ENCODE assay signal across 21 cellular contexts in the genomic region with DNA sequence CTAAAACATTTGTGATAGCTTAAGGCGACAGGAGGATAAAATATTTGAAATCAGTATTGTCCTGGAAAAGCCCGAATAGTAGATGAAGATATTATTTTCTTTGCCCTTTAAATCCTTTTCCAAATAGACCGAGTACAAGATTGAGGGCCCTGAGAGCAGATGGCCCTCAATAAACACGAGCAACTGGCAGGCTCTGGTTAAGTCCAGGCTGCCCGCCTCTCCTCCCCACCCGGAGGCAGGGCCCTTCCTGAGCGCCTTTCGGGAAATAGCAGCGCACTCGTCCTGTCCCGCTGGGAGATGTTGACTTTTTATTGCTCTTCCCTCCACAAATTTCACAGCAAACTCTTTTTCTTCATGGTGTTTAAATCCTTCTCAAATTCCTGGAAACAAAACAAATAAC. TPM values are rescaled to one million over a fixed set of nuclear protein-coding genes. Genes with fewer than 3 reads are reported as not detected.
DNase-seq lines count a peak whose midpoint lies in the region; ATAC-seq and TF ChIP-seq lines count a peak whose summit lies in the region.
"Had no signal": no experiment of that assay in that cellular context is flagged by ENCODE, and none has a peak within 500 bp of the region (broad histone marks: within the 10 kb centered on the region; RNA-seq: fewer than 3 reads in every experiment).

No MANE protein-coding gene starts in this region.

- intact Hi-C loops in transverse colon (cut with DNase I; ENCODE audit: low total_unique reads) (no loop called here), head of caudate nucleus (cut with DNase I) (no loop called here)

- H3K9me3 Mint-ChIP-seq in GM23338, result no peaks in the 10 kb centered on the region; the same call in 2 of the 3 replicates
- H3K9me3 Mint-ChIP-seq: effector memory CD8-positive, alpha-beta T cell; mesothelial cell of epicardium; natural killer cell had no signal

- no peaks in the 10 kb centered on the region for H4K20me1 ChIP-seq in GM23338 (replicated peaks; ENCODE audit: insufficient read depth)

- no peak overlapping the region for H3K27ac Mint-ChIP-seq in GM23338
- H3K27ac Mint-ChIP-seq: effector memory CD8-positive, alpha-beta T cell; mesothelial cell of epicardium; natural killer cell had no signal

- peaks cover 3% of the 10 kb centered on the region; the same call in 2 of the 3 replicates for H3K4me1 Mint-ChIP-seq in GM23338
- H3K4me1 Mint-ChIP-seq: natural killer cell had no signal

- H3K27ac ChIP-seq in GM23338 (ENCODE audit: low read depth) (no peak overlapping the region), transverse colon (peak overlapping the region in 3 of 4 donors; percentile 2 to 24 (median 12))
- H3K27ac ChIP-seq: C4-2B, GM23248 had no signal

- peaks cover 2% of the 10 kb centered on the region for H3K27me3 Mint-ChIP-seq in GM23338 (ENCODE audit: insufficient read depth, low read depth, poor library complexity)

- ATAC-seq in GM23338, result peak; percentile 36; the same call in 2 of the 3 replicates
- no peak for ATAC-seq in GM21367 (IDR thresholded peaks at IDR 0.05; ENCODE audit: unreplicated experiment)
- ATAC-seq in HG03095 (IDR thresholded peaks at IDR 0.05; ENCODE audit: unreplicated experiment), result no peak
- ATAC-seq: effector memory CD8-positive, alpha-beta T cell; left lobe of liver; natural killer cell; Panc1 had no signal

- no peak overlapping the region for H3K4me3 Mint-ChIP-seq in GM23338
- H3K4me3 Mint-ChIP-seq: brain; effector memory CD8-positive, alpha-beta T cell; mesothelial cell of epicardium; natural killer cell had no signal

- no peak overlapping the region for H3K4me2 ChIP-seq in GM23338

- H3K79me2 ChIP-seq in GM23338 (replicated peaks; ENCODE audit: insufficient read depth), result no peaks in the 10 kb centered on the region

- no peak for DNase-seq in GM23338 (ENCODE audit: low spot score)
- peak; percentile 40 for DNase-seq in NCI-H69 (lab: John Stamatoyannopoulos, UW)
- DNase-seq in fibroblast of villous mesenchyme (ENCODE audit: low read depth), result peak; percentile 32
- DNase-seq in transverse colon, result peak; percentile 48
- DNase-seq in head of caudate nucleus, result no peak
- DNase-seq: activated CD8-positive, alpha-beta memory T cell treated with anti-CD3 and anti-CD28 coated beads for 24 hours; activated T-cell treated with anti-CD3 and anti-CD28 coated beads, Interleukin-2, amount 50 U/mL, for 1 hour; effector memory CD8-positive, alpha-beta T cell; foreskin melanocyte; GM23248; natural killer cell; NCI-H187; NCI-H2227 treated with DMSO at 0.1 percent for 48 hours; stimulated activated naive CD4-positive, alpha-beta T cell treated with Interleukin-2 at 50 U/mL for 16 hours had no signal

- no peak overlapping the region for H3K4me3 ChIP-seq in GM23338
- H3K4me3 ChIP-seq in fibroblast of villous mesenchyme (ENCODE audit: low read depth, low read length), result no peak overlapping the region
- H3K4me3 ChIP-seq in transverse colon, result no peak overlapping the region
- H3K4me3 ChIP-seq: GM23248 had no signal

- H3K9me3 ChIP-seq in transverse colon, result no peaks in the 10 kb centered on the region

- H3F3A ChIP-seq in GM23338 (replicated peaks; ENCODE audit: low read depth), result no peaks in the 10 kb centered on the region

- TF ChIP-seq CTCF in GM23338 (conservative IDR thresholded peaks at IDR 0.05; ENCODE audit: low read depth in 2 of 2), result no peak
- TF ChIP-seq CTCF in fibroblast of villous mesenchyme (IDR thresholded peaks at IDR 0.05; ENCODE audit: insufficient read depth, low read depth, low read length), result no peak
- no peak for TF ChIP-seq CTCF in transverse colon (IDR thresholded peaks at IDR 0.05)

- no peaks in the 10 kb centered on the region for H3K36me3 Mint-ChIP-seq in GM23338 (ENCODE audit: low read depth)
- H3K36me3 Mint-ChIP-seq: brain, mesothelial cell of epicardium, natural killer cell had no signal

- H3K9me2 ChIP-seq in GM23338 (ENCODE audit: insufficient read depth), result 0 out of 2 replicates have a peak, but pooled peaks cover 7% of the 10 kb centered on the region

- 12 to 26% methylated on average over 6 to 11 of the region's 11 CpGs for WGBS in transverse colon (ENCODE audit: low coverage in 1 of 2), 2 donors

- in situ Hi-C loops in transverse colon (cut with MboI; ENCODE audit: low pct_ligation_motif_present in 1 of 4, low pct_unique_long_range_greater_than_20kb in 1 of 4, low sequenced_read_pairs in 3 of 4), result loop anchor here in 3 of 4 donors (25.0 kb wide), 3 partner anchors 684 to 909 kb away; no protein-coding TSS in a partner anchor

- no peak for TF ChIP-seq EP300 in transverse colon (IDR thresholded peaks at IDR 0.05; ENCODE audit: low read depth)

- H3K36me3 ChIP-seq in GM23338 (ENCODE audit: insufficient read depth) (no peaks in the 10 kb centered on the region), transverse colon (no peaks in the 10 kb centered on the region)

- H2AFZ ChIP-seq in GM23338, result peak overlapping the region; percentile 38; the same call in 1 of the 2 replicates
- H2AFZ ChIP-seq: GM23248 had no signal

- TF ChIP-seq POLR2A in transverse colon (IDR thresholded peaks at IDR 0.05), result no peak

- H3K4me1 ChIP-seq in GM23338 (ENCODE audit: insufficient read depth), result no peaks in the 10 kb centered on the region
- peaks cover 0 to 17% (median 3%) of the 10 kb centered on the region in 4 donors for H3K4me1 ChIP-seq in transverse colon

- H3K27me3 ChIP-seq in GM23338 (ENCODE audit: insufficient read depth) (no peaks in the 10 kb centered on the region), transverse colon (no peaks in the 10 kb centered on the region)

TF ChIP-seq in GM23338, 12 proteins besides CTCF, POLR2A, EP300 and RAD21 (continues in another document):
- TF ChIP-seq, protein P1, sequence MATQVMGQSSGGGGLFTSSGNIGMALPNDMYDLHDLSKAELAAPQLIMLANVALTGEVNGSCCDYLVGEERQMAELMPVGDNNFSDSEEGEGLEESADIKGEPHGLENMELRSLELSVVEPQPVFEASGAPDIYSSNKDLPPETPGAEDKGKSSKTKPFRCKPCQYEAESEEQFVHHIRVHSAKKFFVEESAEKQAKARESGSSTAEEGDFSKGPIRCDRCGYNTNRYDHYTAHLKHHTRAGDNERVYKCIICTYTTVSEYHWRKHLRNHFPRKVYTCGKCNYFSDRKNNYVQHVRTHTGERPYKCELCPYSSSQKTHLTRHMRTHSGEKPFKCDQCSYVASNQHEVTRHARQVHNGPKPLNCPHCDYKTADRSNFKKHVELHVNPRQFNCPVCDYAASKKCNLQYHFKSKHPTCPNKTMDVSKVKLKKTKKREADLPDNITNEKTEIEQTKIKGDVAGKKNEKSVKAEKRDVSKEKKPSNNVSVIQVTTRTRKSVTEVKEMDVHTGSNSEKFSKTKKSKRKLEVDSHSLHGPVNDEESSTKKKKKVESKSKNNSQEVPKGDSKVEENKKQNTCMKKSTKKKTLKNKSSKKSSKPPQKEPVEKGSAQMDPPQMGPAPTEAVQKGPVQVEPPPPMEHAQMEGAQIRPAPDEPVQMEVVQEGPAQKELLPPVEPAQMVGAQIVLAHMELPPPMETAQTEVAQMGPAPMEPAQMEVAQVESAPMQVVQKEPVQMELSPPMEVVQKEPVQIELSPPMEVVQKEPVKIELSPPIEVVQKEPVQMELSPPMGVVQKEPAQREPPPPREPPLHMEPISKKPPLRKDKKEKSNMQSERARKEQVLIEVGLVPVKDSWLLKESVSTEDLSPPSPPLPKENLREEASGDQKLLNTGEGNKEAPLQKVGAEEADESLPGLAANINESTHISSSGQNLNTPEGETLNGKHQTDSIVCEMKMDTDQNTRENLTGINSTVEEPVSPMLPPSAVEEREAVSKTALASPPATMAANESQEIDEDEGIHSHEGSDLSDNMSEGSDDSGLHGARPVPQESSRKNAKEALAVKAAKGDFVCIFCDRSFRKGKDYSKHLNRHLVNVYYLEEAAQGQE (IDR thresholded peaks at IDR 0.05; ENCODE audit: unreplicated experiment), result no peak

RNA-seq across cellular contexts. Expression of a gene that starts 50.8 kb away (rescaled TPM):
- 25.0 and 31.8 TPM in 2 replicates for total RNA-seq in GM23338 (2014; rRNA removed; shearing (Covaris generic))
- polyA plus RNA-seq in GM23338 (2016; fragmentation: Nextera tagmentation; extraction: Ambion mirVana), result 27.7 and 31.8 TPM in 2 replicates
- 53.5 and 57.9 TPM in 2 replicates for total RNA-seq in fibroblast of villous mesenchyme
- total RNA-seq in transverse colon, result 100 to 1,000 TPM in 1 of 4 donors, 10 to 100 TPM in 3; 35.8 to 139 (median 87.0) TPM

Comparison
In these comparisons a context has a peak if more than half of its experiments do, and no peak if none do; other contexts are left out.
1. DNase-seq: peak in NCI-H69 (single experiment), fibroblast of villous mesenchyme (single experiment) and transverse colon (single experiment); none in GM23338 (single experiment) and head of caudate nucleus (0 of 42).